Comparison of ENCODE assay signal across 11 cellular contexts in the genomic region with DNA sequence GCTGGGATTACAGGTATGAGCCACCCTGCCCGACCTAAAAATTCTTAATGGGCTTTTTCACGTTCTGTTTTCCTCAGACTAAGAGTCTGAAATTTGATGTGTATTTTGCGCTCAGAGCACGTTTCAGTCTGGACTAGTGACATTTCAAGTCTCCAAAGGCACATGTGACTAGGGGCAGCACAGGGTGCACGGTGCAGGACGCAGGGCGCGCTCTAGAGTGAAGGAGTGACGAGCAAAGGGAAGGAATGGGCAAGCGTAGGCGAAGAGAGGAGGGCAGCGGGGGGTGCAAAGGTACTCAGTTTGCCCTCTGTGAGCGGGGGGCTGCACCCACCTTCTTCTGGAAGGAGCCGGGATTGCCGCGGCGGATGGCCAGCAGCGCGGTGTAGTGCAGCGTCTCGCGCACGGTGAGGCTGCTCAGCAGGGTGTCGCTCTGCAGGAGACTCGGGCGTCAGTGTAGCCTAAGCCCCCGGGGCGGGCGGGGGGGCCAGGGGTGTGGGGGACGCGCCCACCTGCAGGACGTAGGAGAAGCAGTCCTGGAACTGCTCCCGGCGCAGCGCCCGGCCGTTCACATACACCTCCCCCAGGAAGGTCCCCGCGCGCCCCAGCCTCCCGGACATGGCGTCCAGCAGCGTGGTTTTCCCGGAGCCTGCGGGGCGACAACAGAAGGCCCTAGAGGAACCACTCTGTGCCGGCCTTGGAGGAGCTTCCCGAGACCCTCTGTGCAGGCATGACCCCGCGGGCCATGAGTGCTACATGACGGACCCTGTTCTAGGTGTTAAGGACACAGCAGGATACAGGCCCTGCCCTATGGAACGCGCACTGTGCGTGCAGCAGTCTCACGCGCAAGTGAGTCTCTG. TPM values are rescaled to one million over a fixed set of nuclear protein-coding genes. Genes with fewer than 3 reads are reported as not detected.
A peak's percentile ranks its signal among the peaks of the same experiment; 100 is the strongest.
DNase-seq lines count a peak whose midpoint lies in the region; ATAC-seq and TF ChIP-seq lines count a peak whose summit lies in the region.
"Had no signal": no experiment of that assay in that cellular context is flagged by ENCODE, and none has a peak within 500 bp of the region (broad histone marks: within the 10 kb centered on the region; RNA-seq: fewer than 3 reads in every experiment).

No MANE protein-coding gene starts in this region.

- H3K4me2 ChIP-seq in osteoblast (ENCODE audit: insufficient read depth, low read length) (peak overlapping the region; percentile 20), H9 (ENCODE audit: insufficient read depth, insufficient read length, low read length) (no peak overlapping the region)

- H4K5ac ChIP-seq in H9 (ENCODE audit: insufficient read length, low read depth, low read length), result no peak overlapping the region

- H3K27me3 ChIP-seq in AG04450 (ENCODE audit: control insufficient read depth, insufficient read depth, low read length) (peaks cover 35% of the 10 kb centered on the region), osteoblast (ENCODE audit: insufficient read depth, low read length) (peaks cover 35% of the 10 kb centered on the region), H9 (ENCODE audit: insufficient read depth, low read length) (no peaks in the 10 kb centered on the region)

- no peaks in the 10 kb centered on the region for H3K79me2 ChIP-seq in osteoblast (ENCODE audit: insufficient read depth, low read length)
- no peaks in the 10 kb centered on the region for H3K79me2 ChIP-seq in H9 (ENCODE audit: insufficient read depth, low read length)

- no peak overlapping the region; the same call in 1 of the 2 replicates for H3K14ac ChIP-seq in H9 (ENCODE audit: insufficient read depth, low read length)

- H3K27ac ChIP-seq in AG04450 (ENCODE audit: low read depth, low read length) (no peak overlapping the region), osteoblast (ENCODE audit: low read depth, low read length) (no peak overlapping the region), H9 (ENCODE audit: insufficient read length, low read depth, low read length) (no peak overlapping the region)

- no peak for ATAC-seq in effector memory CD8-positive, alpha-beta T cell (replicated peaks)
- ATAC-seq in GM21786 (IDR thresholded peaks at IDR 0.05; ENCODE audit: unreplicated experiment), result no peak

- TF ChIP-seq CTCF in AG04450 (IDR thresholded peaks at IDR 0.05; ENCODE audit: low read depth, low read length) (no peak), epithelial cell of esophagus (IDR thresholded peaks at IDR 0.05; ENCODE audit: insufficient read depth, low read depth, low read length, missing control alignments) (no peak), osteoblast (IDR thresholded peaks at IDR 0.05; ENCODE audit: extremely low read depth, low read depth, low read length) (no peak), H9 (conservative IDR thresholded peaks at IDR 0.05) (no peak)

- H3K4me1 Mint-ChIP-seq in effector memory CD8-positive, alpha-beta T cell (ENCODE audit: low read depth in 2 of 2), result peaks cover 4% of the 10 kb centered on the region in 2 donors
- H3K4me1 Mint-ChIP-seq in H9, result no peaks in the 10 kb centered on the region

- peaks cover 29 to 32% of the 10 kb centered on the region in 2 donors for H3K27me3 Mint-ChIP-seq in effector memory CD8-positive, alpha-beta T cell
- no peaks in the 10 kb centered on the region for H3K27me3 Mint-ChIP-seq in H9 (ENCODE audit: low read depth)

- no peak overlapping the region for H4K8ac ChIP-seq in H9 (replicated peaks; ENCODE audit: insufficient read length, low read depth, low read length)

- H3K27ac Mint-ChIP-seq in effector memory CD8-positive, alpha-beta T cell, result no peak overlapping the region
- H3K27ac Mint-ChIP-seq in H9, result no peak overlapping the region
- H3K27ac Mint-ChIP-seq: activated naive CD4-positive, alpha-beta T cell treated with anti-CD3 and anti-CD28 coated beads for 36 hours had no signal

- H3K23ac ChIP-seq in H9 (ENCODE audit: insufficient read length, low read depth, low read length), result no peak overlapping the region

- H2BK12ac ChIP-seq in H9 (ENCODE audit: insufficient read length, low read depth, low read length), result no peak overlapping the region

- H3K79me1 ChIP-seq in H9 (ENCODE audit: insufficient read depth, low read depth, low read length, poor library complexity, severe bottlenecking), result no peaks in the 10 kb centered on the region

- no peak overlapping the region for H2BK20ac ChIP-seq in H9 (ENCODE audit: low read depth, low read length, poor library complexity, severe bottlenecking)

- WGBS in H9 (ENCODE audit: extremely low coverage, insufficient read length, low lambda C conversion rate), result no CpG with 5 or more reads among the region's 56 CpGs

- H3K9ac ChIP-seq in H9 (ENCODE audit: extremely low read depth, insufficient read length, low read length), result no peak overlapping the region

- no peak overlapping the region for H3T11ph ChIP-seq in H9 (ENCODE audit: low read length)

- no peaks in the 10 kb centered on the region for H3K4me1 ChIP-seq in osteoblast (ENCODE audit: insufficient read depth, low read length)
- H3K4me1 ChIP-seq in H9 (ENCODE audit: insufficient read depth, low read length), result no peaks in the 10 kb centered on the region

- H3K4me3 Mint-ChIP-seq in effector memory CD8-positive, alpha-beta T cell, result no peak overlapping the region
- no peak overlapping the region for H3K4me3 Mint-ChIP-seq in H9
- H3K4me3 Mint-ChIP-seq: activated naive CD4-positive, alpha-beta T cell treated with anti-CD3 and anti-CD28 coated beads for 36 hours had no signal

- DNase-seq in AG04450 (ENCODE audit: low read depth, low spot score) (no peak), NCI-H345 (lab: John Stamatoyannopoulos, UW) (peak; percentile 45), epithelial cell of esophagus (ENCODE audit: low read depth) (peak; percentile 1), osteoblast (ENCODE audit: insufficient read length, low spot score, missing footprints) (no peak), CD1c-positive myeloid dendritic cell (ENCODE audit: extremely low spot score) (no peak), H9 (no peak)
- no peak for DNase-seq in effector memory CD8-positive, alpha-beta T cell
- DNase-seq: activated naive CD4-positive, alpha-beta T cell treated with anti-CD3 and anti-CD28 coated beads for 36 hours; GOT3; naive B cell had no signal

- no peak overlapping the region for H4K91ac ChIP-seq in H9 (ENCODE audit: insufficient read length, low read depth, low read length)

- no peaks in the 10 kb centered on the region for H3K23me2 ChIP-seq in H9 (ENCODE audit: insufficient read length, low read depth, low read length, poor library complexity, severe bottlenecking)

- no peak overlapping the region for H2AK5ac ChIP-seq in H9 (ENCODE audit: insufficient read length, low read length)

- H2BK5ac ChIP-seq in H9 (ENCODE audit: insufficient read length, low read length), result no peak overlapping the region

- H3K36me3 ChIP-seq in osteoblast (ENCODE audit: insufficient read depth, low read length), result no peaks in the 10 kb centered on the region

- no peaks in the 10 kb centered on the region for H3K9me3 ChIP-seq in AG04450 (ENCODE audit: control insufficient read depth, insufficient read depth, low read length)
- no peaks in the 10 kb centered on the region for H3K9me3 ChIP-seq in osteoblast (ENCODE audit: low read depth, low read length)
- no peaks in the 10 kb centered on the region for H3K9me3 ChIP-seq in H9 (ENCODE audit: control insufficient read depth, low read depth, low read length)

- no peak overlapping the region for H3K18ac ChIP-seq in H9 (ENCODE audit: insufficient read length, low read depth, low read length)

- H2BK120ac ChIP-seq in H9 (ENCODE audit: low read depth, low read length, poor library complexity, severe bottlenecking), result no peak overlapping the region

- no peak overlapping the region for H2BK15ac ChIP-seq in H9 (ENCODE audit: low read depth, low read length)

- H3K4me3 ChIP-seq in AG04450 (ENCODE audit: low read depth, low read length) (peak overlapping the region; percentile 13; the same call in 1 of the 2 replicates), epithelial cell of esophagus (ENCODE audit: low read length) (peak overlapping the region; percentile 1), osteoblast (ENCODE audit: insufficient read depth, low read length) (peak overlapping the region; percentile 37)

- POLR2A ChIA-PET in AG04450 (lab: Yijun Ruan, JAX), result no interaction called here

- peaks cover 3% of the 10 kb centered on the region for H3K36me3 Mint-ChIP-seq in effector memory CD8-positive, alpha-beta T cell (ENCODE audit: insufficient read depth)
- H3K36me3 Mint-ChIP-seq in H9 (ENCODE audit: insufficient read depth in 1 of 3, low read depth in 3 of 3), result no peaks in the 10 kb centered on the region
- H3K36me3 Mint-ChIP-seq: naive B cell had no signal

- H3K4ac ChIP-seq in H9 (ENCODE audit: low read depth, low read length), result no peak overlapping the region

- no peak overlapping the region for H2AFZ ChIP-seq in osteoblast (ENCODE audit: low read length)
- H2AFZ ChIP-seq in H9 (ENCODE audit: low read length), result no peak overlapping the region

- H3K9me3 Mint-ChIP-seq in effector memory CD8-positive, alpha-beta T cell, result no peaks in the 10 kb centered on the region
- no peaks in the 10 kb centered on the region for H3K9me3 Mint-ChIP-seq in H9
- H3K9me3 Mint-ChIP-seq: activated naive CD4-positive, alpha-beta T cell treated with anti-CD3 and anti-CD28 coated beads for 36 hours; naive B cell had no signal

- CTCF ChIA-PET in AG04450 (lab: Charles Lee), result no interaction called here

- H3K56ac ChIP-seq in H9 (ENCODE audit: insufficient read length, low read depth, low read length), result no peak overlapping the region

- no peaks in the 10 kb centered on the region for H4K20me1 ChIP-seq in osteoblast (ENCODE audit: insufficient read depth, low read length)
- H4K20me1 ChIP-seq in H9 (ENCODE audit: control insufficient read depth, insufficient read depth, insufficient read length), result no peaks in the 10 kb centered on the region

RNA-seq across cellular contexts. Expression of gene ABCG5, which starts 7.0 kb away (rescaled TPM):
- polyA plus RNA-seq in AG04450 (2011; rRNA removed), result not detected in 2 replicates
- polyA minus RNA-seq in AG04450 (2011; rRNA and poly(A)+ RNA removed), result not detected in 2 replicates
- total RNA-seq in osteoblast (not detected in 2 replicates), H9 (2021) (not detected in 2 replicates)
- total RNA-seq: activated naive CD4-positive, alpha-beta T cell treated with anti-CD3 and anti-CD28 coated beads for 36 hours had no signal

RNA-seq across cellular contexts. Expression of gene ABCG8, which starts 7.1 kb away (rescaled TPM):
- polyA plus RNA-seq in AG04450 (2011; rRNA removed), result not detected in 2 replicates
- not detected in 2 replicates for polyA minus RNA-seq in AG04450 (2011; rRNA and poly(A)+ RNA removed)
- total RNA-seq in osteoblast (not detected in 2 replicates), H9 (2021) (not detected in 2 replicates)
- total RNA-seq: activated naive CD4-positive, alpha-beta T cell treated with anti-CD3 and anti-CD28 coated beads for 36 hours had no signal

RNA-seq across cellular contexts. Expression of gene DYNC2LI1, which starts 57.8 kb away (rescaled TPM):
- polyA plus RNA-seq in AG04450 (2011; rRNA removed), result 17.7 and 23.3 TPM in 2 replicates
- polyA minus RNA-seq in AG04450 (2011; rRNA and poly(A)+ RNA removed), result 4.2 and 7.4 TPM in 2 replicates
- 26.8 and 29.2 TPM in 2 replicates for total RNA-seq in osteoblast
- total RNA-seq in H9 (2021), result 8.1 and 8.5 TPM in 2 replicates

Comparison
In these comparisons a context has a peak if more than half of its experiments do, and no peak if none do; other contexts are left out.
1. DNase-seq: peak in NCI-H345 (single experiment) and epithelial cell of esophagus (single experiment); none in AG04450 (single experiment), osteoblast (single experiment), CD1c-positive myeloid dendritic cell (single experiment), effector memory CD8-positive, alpha-beta T cell (0 of 3) and H9 (single experiment).
2. Peak in every context shown above with its lines, with median percentiles within 50 percentile points of each other: H3K4me3 ChIP-seq.